ENCODE assay signal across 21 cellular contexts in the genomic region with DNA sequence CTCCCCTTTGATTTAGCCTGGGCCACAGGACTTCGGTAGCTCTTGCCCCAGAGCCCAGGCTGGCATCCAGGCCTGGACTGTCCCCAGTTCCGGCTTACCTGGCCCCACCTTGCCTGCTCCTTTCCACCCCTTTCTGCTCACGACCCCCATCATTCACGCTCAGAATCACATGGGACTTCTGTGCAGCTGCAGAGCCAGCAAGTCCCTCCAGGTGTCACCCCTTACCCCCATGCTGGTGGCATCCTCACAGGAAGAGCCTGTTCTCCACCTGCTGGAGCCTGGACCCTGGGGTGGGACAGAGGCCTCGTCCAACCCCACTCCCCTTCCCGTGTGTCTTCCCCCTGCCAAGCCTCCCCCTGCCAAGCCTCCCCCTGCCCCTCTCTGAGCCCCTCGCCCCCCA. TPM values are rescaled to one million over a fixed set of nuclear protein-coding genes. Genes with fewer than 3 reads are reported as not detected.
DNase-seq lines count a peak whose midpoint lies in the region; ATAC-seq, FAIRE-seq and TF ChIP-seq lines count a peak whose summit lies in the region.
"Had no signal": no experiment of that assay in that cellular context is flagged by ENCODE, and none has a peak within 500 bp of the region (broad histone marks: within the 10 kb centered on the region; RNA-seq: fewer than 3 reads in every experiment).

No MANE protein-coding gene starts in this region.

- H3K9me3 Mint-ChIP-seq in WTC11, result peaks cover 20% of the 10 kb centered on the region

- 0 out of 2 replicates have a peak, but pooled peaks cover 6% of the 10 kb centered on the region for H3K4me1 Mint-ChIP-seq in WTC11
- H3K4me1 Mint-ChIP-seq: activated CD4-positive, alpha-beta memory T cell treated with anti-CD3 and anti-CD28 coated beads, Interleukin-2, amount 10 ng/mL, durations not matched to agents 7 days and 5 days; CD4-positive, alpha-beta memory T cell had no signal

- 0 out of 6 replicates have a peak, but pooled peaks of 1 of the 3 experiments have one; percentile 14 for TF ChIP-seq CTCF in HCT116 (IDR thresholded peaks at IDR 0.05 in 2 of 3, conservative IDR thresholded peaks at IDR 0.05 in 1 of 3; ENCODE audit: borderline replicate concordance in 1 of 3, insufficient read depth in 1 of 3, low read depth in 2 of 3, low read length in 2 of 3)
- no peak for TF ChIP-seq CTCF in WTC11 (IDR thresholded peaks at IDR 0.05)
- TF ChIP-seq CTCF in HepG2 (CRISPR knock-in tag; IDR thresholded peaks at IDR 0.05), result peak; percentile 63
- no peak for TF ChIP-seq CTCF in GM20000 (IDR thresholded peaks at IDR 0.05; ENCODE audit: extremely low read depth, missing control alignments)

- 1% methylated on average over 7 of the region's 7 CpGs for WGBS in HepG2 (ENCODE audit: low lambda C conversion rate)

- FAIRE-seq in HepG2 (lab: Jason Lieb, UNC), result no peak

- peaks cover 19% of the 10 kb centered on the region for H3K36me3 Mint-ChIP-seq in WTC11

- POLR2A ChIA-PET in HCT116 (lab: Charles Lee), result no interaction called here
- POLR2A ChIA-PET in WTC11 (lab: Charles Lee), result no interaction called here
- POLR2A ChIA-PET in HepG2 (lab: Yijun Ruan, JAX), result no interaction called here

- H3K27ac ChIP-seq in HCT116 (ENCODE audit: low read depth, low read length) (no peak overlapping the region), HepG2 (ENCODE audit: extremely low read length, insufficient read depth, low read length) (no peak overlapping the region)
- H3K27ac ChIP-seq: 22Rv1, skin epidermis had no signal

- H3K27me3 ChIP-seq in HCT116 (ENCODE audit: insufficient read depth, low read length) (no peaks in the 10 kb centered on the region), HepG2 (ENCODE audit: control insufficient read depth in 1 of 2, insufficient read depth in 2 of 2, low read length in 2 of 2) (peaks cover 0 to 20% of the 10 kb centered on the region in 2 experiments; a peak in 4 of 5 replicates)

- H3K27me3 Mint-ChIP-seq in WTC11 (ENCODE audit: low read depth), result peaks cover 5% of the 10 kb centered on the region
- H3K27me3 Mint-ChIP-seq: activated CD4-positive, alpha-beta memory T cell treated with anti-CD3 and anti-CD28 coated beads, Interleukin-2, amount 10 ng/mL, durations not matched to agents 7 days and 5 days; CD4-positive, alpha-beta memory T cell; IgD-negative memory B cell had no signal

- H3K4me1 ChIP-seq in HCT116 (ENCODE audit: control insufficient read depth in 1 of 2, insufficient read depth in 2 of 2, low read length in 2 of 2) (peaks cover 0 to 9% of the 10 kb centered on the region in 2 experiments; a peak in 2 of 4 replicates), HepG2 (ENCODE audit: insufficient read depth, low read length) (no peaks in the 10 kb centered on the region)

- CTCF ChIA-PET in HCT116 (lab: Charles Lee), result interaction anchor here (1.3 kb wide), 1 partner anchor 11 kb away, joined by 6 read pairs; no protein-coding TSS in a partner anchor
- CTCF ChIA-PET in WTC11 (lab: Charles Lee), result interaction anchor here (0.6 to 4.7 kb wide), 6 partner anchors 12 to 96 kb away, joined by 3 to 32 read pairs (median 3); no protein-coding TSS in a partner anchor
- CTCF ChIA-PET in HepG2 (lab: Yijun Ruan, JAX; ENCODE audit: low intra/inter-chr PET ratio, low total read pairs), result no interaction called here

- H3K9me3 ChIP-seq in HCT116 (ENCODE audit: control insufficient read depth in 1 of 2, insufficient read depth in 1 of 2, low read depth in 1 of 2, low read length in 2 of 2) (0 out of 4 replicates have a peak, but pooled peaks cover 0 to 6% of the 10 kb centered on the region in 2 experiments), HepG2 (ENCODE audit: low read length) (0 out of 2 replicates have a peak, but pooled peaks cover 3% of the 10 kb centered on the region)

- BruUV-seq in HCT116 (replicated peaks; lab: Mats Ljungman, UMichigan) (no TSS peak), HepG2 (replicated peaks; lab: Mats Ljungman, UMichigan) (no TSS peak)

- intact Hi-C loops in HCT116 (cut with micrococcal nuclease), result no loop called here
- intact Hi-C loops in HepG2 (cut with micrococcal nuclease; ENCODE audit: unreplicated experiment), result loop anchor here (1.0 kb wide), 1 partner anchor 26 kb away; no protein-coding TSS in a partner anchor

- no peak overlapping the region for H3K4me3 ChIP-seq in HCT116 (replicated peaks in 1 of 2; ENCODE audit: low read depth in 1 of 2, low read length in 2 of 2)
- H3K4me3 ChIP-seq in HepG2 (replicated peaks in 1 of 3; ENCODE audit: insufficient read depth in 1 of 3, low read depth in 2 of 3, low read length in 3 of 3), result no peak overlapping the region
- H3K4me3 ChIP-seq: skin epidermis had no signal

- H3K4me2 ChIP-seq in HCT116 (ENCODE audit: low read length), result no peak overlapping the region
- no peak overlapping the region for H3K4me2 ChIP-seq in HepG2 (ENCODE audit: low read depth, low read length)

- TF ChIP-seq RAD21 in HCT116 (IDR thresholded peaks at IDR 0.05; ENCODE audit: low read depth), result no peak; the same call in 1 of the 2 replicates
- peak; percentile 57 for TF ChIP-seq RAD21 in HepG2 (CRISPR knock-in tag; IDR thresholded peaks at IDR 0.05)

- H4K20me1 ChIP-seq in HCT116 (ENCODE audit: insufficient read depth) (no peaks in the 10 kb centered on the region), HepG2 (ENCODE audit: insufficient read depth, low read length) (no peaks in the 10 kb centered on the region; the same call in 1 of the 2 replicates)

- H2AFZ ChIP-seq in HCT116 (ENCODE audit: low read depth, low read length, poor library complexity, severe bottlenecking) (no peak overlapping the region), HepG2 (ENCODE audit: low read length) (no peak overlapping the region)

- ATAC-seq in HCT116 (peak; percentile 66), WTC11 (peak; percentile 76), HepG2 (peak; percentile 81), HG02571 (IDR thresholded peaks at IDR 0.05; ENCODE audit: unreplicated experiment) (no peak)

- in situ Hi-C loops in HepG2 (cut with HindIII; ENCODE audit: extremely low pct_ligation_motif_present, low pct_unique_long_range_greater_than_20kb), result no loop called here

- TF ChIP-seq POLR2A in HCT116 (IDR thresholded peaks at IDR 0.05; ENCODE audit: borderline replicate concordance, extremely low read depth, insufficient read depth, insufficient read length), result no peak
- no peak for TF ChIP-seq POLR2A in HepG2 (IDR thresholded peaks at IDR 0.05; ENCODE audit: insufficient read depth in 1 of 2, low read depth in 2 of 2, low read length in 2 of 2)

- no peak for TF ChIP-seq EP300 in HepG2 (IDR thresholded peaks at IDR 0.05; ENCODE audit: low read depth in 2 of 2, low read length in 2 of 2)
- TF ChIP-seq EP300 in HepG2 (CRISPR knock-in tag; IDR thresholded peaks at IDR 0.05; ENCODE audit: borderline replicate concordance), result no peak

- H3K36me3 ChIP-seq in HCT116 (ENCODE audit: control insufficient read depth in 1 of 2, insufficient read depth in 2 of 2, low read length in 2 of 2), result no peaks in the 10 kb centered on the region
- no peaks in the 10 kb centered on the region for H3K36me3 ChIP-seq in HepG2 (replicated peaks in 1 of 2; ENCODE audit: control insufficient read depth in 1 of 2, insufficient read depth in 2 of 2, low read length in 2 of 2)

- H3K4me3 Mint-ChIP-seq in WTC11, result no peak overlapping the region
- H3K4me3 Mint-ChIP-seq: activated CD4-positive, alpha-beta memory T cell treated with anti-CD3 and anti-CD28 coated beads, Interleukin-2, amount 10 ng/mL, durations not matched to agents 7 days and 5 days; CD4-positive, alpha-beta memory T cell; IgD-negative memory B cell had no signal

- RAD21 ChIA-PET in HCT116 (lab: Charles Lee; ENCODE audit: low non-redundant PET in 1 of 2, low total read pairs in 2 of 2, uncharacterized antibody in 2 of 2, unreplicated experiment in 2 of 2), result no interaction called here

- no peaks in the 10 kb centered on the region for H3K9me2 ChIP-seq in HCT116 (ENCODE audit: insufficient read depth)

- H3K9ac ChIP-seq in HCT116 (ENCODE audit: low read length), result no peak overlapping the region
- H3K9ac ChIP-seq in HepG2 (ENCODE audit: insufficient read depth, low read depth, low read length), result no peak overlapping the region

- H3K79me2 ChIP-seq in HCT116 (ENCODE audit: insufficient read depth, low read length) (no peaks in the 10 kb centered on the region), HepG2 (ENCODE audit: insufficient read depth, low read length) (no peaks in the 10 kb centered on the region)

- no peak overlapping the region for H3K27ac Mint-ChIP-seq in WTC11
- H3K27ac Mint-ChIP-seq: activated CD4-positive, alpha-beta memory T cell treated with anti-CD3 and anti-CD28 coated beads, Interleukin-2, amount 10 ng/mL, durations not matched to agents 7 days and 5 days; CD4-positive, alpha-beta memory T cell; IgD-negative memory B cell had no signal

- DNase-seq in DMS 273 (lab: John Stamatoyannopoulos, UW; ENCODE audit: unreplicated experiment), result peak; percentile 22
- no peak for DNase-seq in DMS 273 treated with DMSO at 0.1 percent for 48 hours (lab: John Stamatoyannopoulos, UW)
- DNase-seq in HCT116 (ENCODE audit: low read depth, low spot score), result no peak
- DNase-seq in WTC11 (ENCODE audit: low spot score), result peak; percentile 25
- DNase-seq in HepG2 (ENCODE audit: low spot score), result peak; percentile 16
- DNase-seq in midbrain (lab: John Stamatoyannopoulos, UW), result no peak
- no peak for DNase-seq in GM20000 (ENCODE audit: low spot score)
- DNase-seq: activated CD4-positive, alpha-beta memory T cell treated with anti-CD3 and anti-CD28 coated beads, Interleukin-2, amount 10 ng/mL, durations not matched to agents 7 days and 5 days; activated CD4-positive, CD25-positive, alpha-beta regulatory T cell; activated gamma-delta T cell; activated T-cell treated with anti-CD3 and anti-CD28 coated beads for 4 hours; CD4-positive, alpha-beta memory T cell; DMS79; mesenchymal stem cell; NCI-H1417 treated with DMSO at 0.1 percent for 48 hours; NCI-H748 treated with DMSO at 0.1 percent for 48 hours; nucleus accumbens had no signal

RNA-seq across cellular contexts. Expression of gene KCNIP3, which starts 7.9 kb away (rescaled TPM):
- total RNA-seq in HCT116 (2021; ENCODE audit: unreplicated experiment) (3.1 TPM), WTC11 (2021) (2.1 to 3.3 TPM (median 3.1 TPM) in 3 replicates), HepG2 (2016; rRNA removed; fragmentation: Illumina TruSeq; extraction: Trizol) (not detected in 2 replicates)
- polyA plus RNA-seq in HCT116 (2012), result 1.8 and 2.0 TPM in 2 replicates
- not detected in 2 replicates for total RNA-seq in HepG2 (2016; cell fraction: cytosol; rRNA removed; fragmentation: Illumina TruSeq; extraction: Trizol; ENCODE audit: low read depth)
- total RNA-seq in HepG2 (2016; cell fraction: insoluble cytoplasmic fraction; rRNA removed; fragmentation: Illumina TruSeq; extraction: Trizol), result not detected in 2 replicates
- 0.15 TPM in 1 of 2 replicates, not detected in the other for total RNA-seq in HepG2 (2016; cell fraction: membrane; rRNA removed; fragmentation: Illumina TruSeq; extraction: Trizol)
- total RNA-seq in HepG2 (2016; cell fraction: nucleus; rRNA removed; fragmentation: Illumina TruSeq; extraction: Trizol), result not detected in 2 replicates
- not detected in 2 replicates for polyA plus RNA-seq in HepG2 (2011; rRNA removed)
- not detected in 2 replicates for polyA plus RNA-seq in HepG2 (2011; cell fraction: cytosol; rRNA removed)
- not detected in 2 replicates for polyA plus RNA-seq in HepG2 (2011; cell fraction: nucleus; rRNA removed)
- polyA plus RNA-seq in HepG2 (2012), result not detected in 2 replicates
- not detected in 2 replicates for polyA plus RNA-seq in HepG2 (2016; cell fraction: cytosol; fragmentation: Illumina TruSeq; extraction: Trizol; ENCODE audit: low read depth)
- polyA plus RNA-seq in HepG2 (2016; cell fraction: insoluble cytoplasmic fraction; fragmentation: Illumina TruSeq; extraction: Trizol; ENCODE audit: low read depth), result not detected in 2 replicates
- polyA plus RNA-seq in HepG2 (2016; cell fraction: membrane; fragmentation: Illumina TruSeq; extraction: Trizol; ENCODE audit: low read depth), result not detected in 2 replicates
- polyA plus RNA-seq in HepG2 (2016; cell fraction: nucleus; fragmentation: Illumina TruSeq; extraction: Trizol; ENCODE audit: insufficient read depth, low read depth), result not detected in 2 replicates
- polyA minus RNA-seq in HepG2 (2011; rRNA and poly(A)+ RNA removed; ENCODE audit: low replicate concordance), result 0.07 TPM in 1 of 2 replicates, not detected in the other
- polyA minus RNA-seq in HepG2 (2011; cell fraction: cytosol; rRNA and poly(A)+ RNA removed), result not detected in 2 replicates
- not detected in 2 replicates for polyA minus RNA-seq in HepG2 (2011; cell fraction: nucleus; rRNA and poly(A)+ RNA removed)
- total RNA-seq: activated CD4-positive, alpha-beta memory T cell treated with anti-CD3 and anti-CD28 coated beads, Interleukin-2, amount 10 ng/mL, durations not matched to agents 7 days and 5 days; CD4-positive, alpha-beta memory T cell had no signal
- polyA plus RNA-seq: CD4-positive, alpha-beta memory T cell; IgD-negative memory B cell had no signal

RNA-seq across cellular contexts. Expression of gene PROM2, which starts 15.0 kb away (rescaled TPM):
- total RNA-seq in HCT116 (2021; ENCODE audit: unreplicated experiment) (11.9 TPM), WTC11 (2021) (7.9 to 11.8 TPM (median 8.3 TPM) in 3 replicates), HepG2 (2016; rRNA removed; fragmentation: Illumina TruSeq; extraction: Trizol) (not detected in 2 replicates)
- polyA plus RNA-seq in HCT116 (2012), result 10.3 and 12.2 TPM in 2 replicates
- total RNA-seq in HepG2 (2016; cell fraction: cytosol; rRNA removed; fragmentation: Illumina TruSeq; extraction: Trizol; ENCODE audit: low read depth), result not detected in 2 replicates
- not detected in 2 replicates for total RNA-seq in HepG2 (2016; cell fraction: insoluble cytoplasmic fraction; rRNA removed; fragmentation: Illumina TruSeq; extraction: Trizol)
- total RNA-seq in HepG2 (2016; cell fraction: membrane; rRNA removed; fragmentation: Illumina TruSeq; extraction: Trizol), result not detected in 2 replicates
- not detected in 2 replicates for total RNA-seq in HepG2 (2016; cell fraction: nucleus; rRNA removed; fragmentation: Illumina TruSeq; extraction: Trizol)
- not detected in 2 replicates for polyA plus RNA-seq in HepG2 (2011; rRNA removed)
- polyA plus RNA-seq in HepG2 (2011; cell fraction: cytosol; rRNA removed), result not detected in 2 replicates
- 0.13 TPM in 1 of 2 replicates, not detected in the other for polyA plus RNA-seq in HepG2 (2011; cell fraction: nucleus; rRNA removed)
- polyA plus RNA-seq in HepG2 (2012), result not detected in 2 replicates
- polyA plus RNA-seq in HepG2 (2016; cell fraction: cytosol; fragmentation: Illumina TruSeq; extraction: Trizol; ENCODE audit: low read depth), result not detected in 2 replicates
- polyA plus RNA-seq in HepG2 (2016; cell fraction: insoluble cytoplasmic fraction; fragmentation: Illumina TruSeq; extraction: Trizol; ENCODE audit: low read depth), result not detected in 2 replicates
- not detected in 2 replicates for polyA plus RNA-seq in HepG2 (2016; cell fraction: membrane; fragmentation: Illumina TruSeq; extraction: Trizol; ENCODE audit: low read depth)
- polyA plus RNA-seq in HepG2 (2016; cell fraction: nucleus; fragmentation: Illumina TruSeq; extraction: Trizol; ENCODE audit: insufficient read depth, low read depth), result not detected in 2 replicates
- 0.87 TPM in 1 of 2 replicates, not detected in the other for polyA minus RNA-seq in HepG2 (2011; rRNA and poly(A)+ RNA removed; ENCODE audit: low replicate concordance)
- polyA minus RNA-seq in HepG2 (2011; cell fraction: cytosol; rRNA and poly(A)+ RNA removed), result not detected in 2 replicates
- not detected in 2 replicates for polyA minus RNA-seq in HepG2 (2011; cell fraction: nucleus; rRNA and poly(A)+ RNA removed)
- polyA plus RNA-seq: CD4-positive, alpha-beta memory T cell; IgD-negative memory B cell had no signal

Comparison
In these comparisons a context has a peak if more than half of its experiments do, and no peak if none do; other contexts are left out.
1. DNase-seq: peak in DMS 273 (single experiment), WTC11 (single experiment) and HepG2 (single experiment); none in DMS 273 treated with DMSO at 0.1 percent for 48 hours (single experiment), HCT116 (single experiment), midbrain (single experiment) and GM20000 (single experiment).